10 cellular contexts compared by ENCODE assay signal in the genomic region with DNA sequence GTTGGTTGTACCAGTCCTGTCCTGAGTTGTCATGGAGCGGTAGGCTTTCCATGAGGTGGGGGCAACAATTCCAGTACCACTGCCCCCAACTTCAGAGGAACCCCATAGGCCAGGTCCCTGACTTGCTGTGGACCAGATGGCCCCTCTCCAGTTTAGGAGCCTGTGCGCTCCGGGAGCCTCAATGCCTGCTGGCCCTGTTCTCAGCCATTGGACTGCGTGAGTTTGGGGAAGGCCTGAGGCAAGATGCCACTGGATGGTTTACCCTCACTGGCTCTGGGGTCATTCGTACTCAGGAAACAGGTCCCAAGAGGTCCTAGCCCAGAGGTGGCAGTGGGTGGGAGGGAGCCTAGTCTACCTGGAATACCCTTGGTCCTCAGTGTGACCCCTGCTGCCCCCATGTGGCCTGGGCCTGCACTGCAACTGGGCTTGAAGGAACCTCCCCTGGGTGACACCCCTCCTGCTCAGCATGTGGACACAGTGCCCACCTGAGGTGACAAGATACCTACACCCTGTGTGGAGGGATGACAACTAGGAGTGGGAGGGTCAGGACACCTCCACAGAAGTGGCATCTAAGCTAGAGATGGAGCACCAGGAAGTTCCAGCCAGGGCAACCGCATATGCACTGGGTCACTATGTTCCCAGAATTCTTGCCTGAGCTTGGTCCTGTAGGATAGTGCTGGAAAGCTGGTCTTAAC. TPM values are rescaled to one million over a fixed set of nuclear protein-coding genes. Genes with fewer than 3 reads are reported as not detected.
A peak's percentile ranks its signal among the peaks of the same experiment; 100 is the strongest.
DNase-seq lines count a peak whose midpoint lies in the region; ATAC-seq and TF ChIP-seq lines count a peak whose summit lies in the region.
"Had no signal": no experiment of that assay in that cellular context is flagged by ENCODE, and none has a peak within 500 bp of the region (broad histone marks: within the 10 kb centered on the region; RNA-seq: fewer than 3 reads in every experiment).

No MANE protein-coding gene starts in this region.

- WGBS in psoas muscle, 3 donors = 74 to 79% (median 75%) methylated on average over 6 of the region's 6 CpGs

- in situ Hi-C loops in SK-MEL-5 (cut with HindIII; ENCODE audit: low pct_unique_long_range_greater_than_20kb, low sequenced_read_pairs) = no loop called here

- peaks cover 6% of the 10 kb centered on the region for H3K27me3 Mint-ChIP-seq in glutamatergic neuron (ENCODE audit: unreplicated experiment)

- peaks cover 4% of the 10 kb centered on the region for H3K36me3 Mint-ChIP-seq in glutamatergic neuron (ENCODE audit: unreplicated experiment)

- H3K27ac Mint-ChIP-seq in glutamatergic neuron (ENCODE audit: unreplicated experiment) = peak overlapping the region; percentile 55

- H3K27ac ChIP-seq in psoas muscle = no peak overlapping the region
- H3K27ac ChIP-seq: BLaER1 had no signal

- no peaks in the 10 kb centered on the region for H3K9me3 ChIP-seq in psoas muscle
- H3K9me3 ChIP-seq: BLaER1 had no signal

- H3K4me1 Mint-ChIP-seq in glutamatergic neuron (ENCODE audit: low read depth, unreplicated experiment) = peaks cover 4% of the 10 kb centered on the region

- no peak overlapping the region for H3K4me3 ChIP-seq in psoas muscle
- H3K4me3 ChIP-seq: BLaER1 had no signal

- peak; percentile 79 to 87 (median 84) for ATAC-seq in psoas muscle

- H3K27me3 ChIP-seq in psoas muscle (ENCODE audit: insufficient read depth in 3 of 3, low read length in 2 of 3) = no peaks in the 10 kb centered on the region
- H3K27me3 ChIP-seq: BLaER1 had no signal

- H3K9me3 Mint-ChIP-seq in glutamatergic neuron (ENCODE audit: unreplicated experiment) = peaks cover 15% of the 10 kb centered on the region

- no peak overlapping the region for H3K4me3 Mint-ChIP-seq in glutamatergic neuron (ENCODE audit: unreplicated experiment)

- H3K36me3 ChIP-seq in psoas muscle (ENCODE audit: insufficient read depth in 1 of 2, low read depth in 1 of 2) = peaks cover 0 to 46% of the 10 kb centered on the region in 2 donors

- DNase-seq in NCI-H1436 (lab: John Stamatoyannopoulos, UW) (peak; percentile 55), NCI-H1436 treated with DMSO at 0.1 percent for 48 hours (lab: John Stamatoyannopoulos, UW) (no peak), LHCN-M2 (ENCODE audit: low read depth) (peak; percentile 44), SK-MEL-5 (ENCODE audit: low read depth, low spot score) (peak; percentile 74), glutamatergic neuron (peak; percentile 93), psoas muscle (peak; percentile 82 to 91), middle frontal gyrus (ENCODE audit: extremely low spot score, low spot score) (no peak)
- peak; percentile 87 for DNase-seq in activated gamma-delta T cell treated with anti-CD3 and anti-CD28 coated beads, Interleukin-2, amount 50 U/mL, for 16 hours (ENCODE audit: low read depth)

- TF ChIP-seq CTCF in glutamatergic neuron (IDR thresholded peaks at IDR 0.05; ENCODE audit: partially characterized antibody, unreplicated experiment) = peak; percentile 90
- TF ChIP-seq CTCF in psoas muscle (IDR thresholded peaks at IDR 0.05) = peak; percentile 91

- no peaks in the 10 kb centered on the region for H3K4me1 ChIP-seq in psoas muscle

- intact Hi-C loops in psoas muscle (cut with DNase I) = loop anchor here (2.0 to 10.0 kb wide), 4 partner anchors 49 to 164 kb away; partner anchors contain the start of gene POU2F2 (in 2 of the 2)

RNA-seq across cellular contexts. Expression of gene PRR19, which starts 6.0 kb away (rescaled TPM):
- total RNA-seq in LHCN-M2 (2014; rRNA removed) (2.2 and 2.3 TPM in 2 replicates), glutamatergic neuron (ENCODE audit: unreplicated experiment) (1.6 TPM), psoas muscle (under 1 TPM in 2 of 4 donors, not detected in 2; 0.19 to 0.51 TPM)
- 1.8 TPM for polyA plus RNA-seq in LHCN-M2 (2012)
- total RNA-seq in SK-MEL-5 (2014; rRNA removed; shearing (Covaris generic)) = 1.1 and 1.2 TPM in 2 replicates
- 0.65 and 0.94 TPM in 2 replicates for polyA plus RNA-seq in SK-MEL-5 (2015; cell fraction: cytosol; rRNA removed)
- polyA plus RNA-seq in SK-MEL-5 (2015; cell fraction: nucleus; rRNA removed) = 1.8 TPM in 1 of 2 replicates, not detected in the other
- under 1 TPM; 0.17 to 0.73 (median 0.60) TPM for polyA plus RNA-seq in psoas muscle
- total RNA-seq: mononuclear cell had no signal

RNA-seq across cellular contexts. Expression of gene PAFAH1B3, which starts 6.4 kb away (rescaled TPM):
- total RNA-seq in LHCN-M2 (2014; rRNA removed) (85.3 and 99.0 TPM in 2 replicates), glutamatergic neuron (ENCODE audit: unreplicated experiment) (199 TPM), psoas muscle (1 to 10 TPM; 4.0 to 7.4 (median 6.4) TPM)
- polyA plus RNA-seq in LHCN-M2 (2012) = 74.2 TPM
- total RNA-seq in SK-MEL-5 (2014; rRNA removed; shearing (Covaris generic)) = 45.4 and 50.9 TPM in 2 replicates
- 47.6 and 55.4 TPM in 2 replicates for polyA plus RNA-seq in SK-MEL-5 (2015; cell fraction: cytosol; rRNA removed)
- polyA plus RNA-seq in SK-MEL-5 (2015; cell fraction: nucleus; rRNA removed) = 22.2 and 34.9 TPM in 2 replicates
- 10 to 100 TPM; 12.8 to 17.1 (median 14.8) TPM for polyA plus RNA-seq in psoas muscle

RNA-seq across cellular contexts. Expression of gene TMEM145, which starts 17.1 kb away (rescaled TPM):
- total RNA-seq in LHCN-M2 (2014; rRNA removed) (1.7 TPM in 1 of 2 replicates, not detected in the other), glutamatergic neuron (ENCODE audit: unreplicated experiment) (24.7 TPM), psoas muscle (1 to 10 TPM in 1 of 4 donors, under 1 TPM in 2, not detected in 1; 0.50 to 1.1 (median 0.52) TPM)
- 0.27 TPM for polyA plus RNA-seq in LHCN-M2 (2012)
- total RNA-seq in SK-MEL-5 (2014; rRNA removed; shearing (Covaris generic)) = 0.51 and 0.98 TPM in 2 replicates
- 1.5 and 2.6 TPM in 2 replicates for polyA plus RNA-seq in SK-MEL-5 (2015; cell fraction: cytosol; rRNA removed)
- polyA plus RNA-seq in SK-MEL-5 (2015; cell fraction: nucleus; rRNA removed) = 23.5 and 58.8 TPM in 2 replicates
- polyA plus RNA-seq in psoas muscle = 1 to 10 TPM in 1 of 3 donors, under 1 TPM in 2; 0.21 to 2.5 (median 0.57) TPM
- total RNA-seq: mononuclear cell had no signal

RNA-seq across cellular contexts. Expression of gene CIC, which starts 26.9 kb away (rescaled TPM):
- total RNA-seq in LHCN-M2 (2014; rRNA removed) = 28.6 and 30.5 TPM in 2 replicates
- 34.6 TPM for polyA plus RNA-seq in LHCN-M2 (2012)
- 5.2 and 11.3 TPM in 2 replicates for total RNA-seq in SK-MEL-5 (2014; rRNA removed; shearing (Covaris generic))
- polyA plus RNA-seq in SK-MEL-5 (2015; cell fraction: cytosol; rRNA removed) = 45.4 and 60.9 TPM in 2 replicates
- 36.8 and 45.9 TPM in 2 replicates for polyA plus RNA-seq in SK-MEL-5 (2015; cell fraction: nucleus; rRNA removed)
- 150 TPM for total RNA-seq in glutamatergic neuron (ENCODE audit: unreplicated experiment)
- total RNA-seq in psoas muscle = 10 to 100 TPM; 28.8 to 55.0 (median 44.2) TPM
- 10 to 100 TPM; 17.1 to 39.3 (median 18.1) TPM for polyA plus RNA-seq in psoas muscle

RNA-seq across cellular contexts. Expression of gene MEGF8, which starts 29.5 kb away (rescaled TPM):
- total RNA-seq in LHCN-M2 (2014; rRNA removed) = 19.6 and 20.2 TPM in 2 replicates
- 17.7 TPM for polyA plus RNA-seq in LHCN-M2 (2012)
- total RNA-seq in SK-MEL-5 (2014; rRNA removed; shearing (Covaris generic)) = 8.8 and 8.9 TPM in 2 replicates
- polyA plus RNA-seq in SK-MEL-5 (2015; cell fraction: cytosol; rRNA removed) = 19.2 and 22.6 TPM in 2 replicates
- 13.0 and 22.7 TPM in 2 replicates for polyA plus RNA-seq in SK-MEL-5 (2015; cell fraction: nucleus; rRNA removed)
- 72.8 TPM for total RNA-seq in glutamatergic neuron (ENCODE audit: unreplicated experiment)
- total RNA-seq in psoas muscle = 10 to 100 TPM in 3 of 4 donors, 1 to 10 TPM in 1; 7.9 to 21.1 (median 16.8) TPM
- polyA plus RNA-seq in psoas muscle = 1 to 10 TPM; 3.3 to 8.1 (median 4.3) TPM

Comparison
In these comparisons a context has a peak if more than half of its experiments do, and no peak if none do; other contexts are left out.
1. DNase-seq: peak in NCI-H1436 (single experiment), LHCN-M2 (single experiment), SK-MEL-5 (single experiment), activated gamma-delta T cell treated with anti-CD3 and anti-CD28 coated beads, Interleukin-2, amount 50 U/mL, for 16 hours (single experiment), glutamatergic neuron (single experiment) and psoas muscle (2 of 2); none in NCI-H1436 treated with DMSO at 0.1 percent for 48 hours (single experiment) and middle frontal gyrus (single experiment).